2 cellular contexts compared by ENCODE assay signal in genomic region chr10:95276367-95277200, GRCh38.
TF ChIP-seq lines count a peak whose summit lies in the region.

No MANE protein-coding gene starts in this region.

TF ChIP-seq in GM23338, 12 proteins besides CTCF, POLR2A, EP300 and RAD21 (continued from another document):
- TF ChIP-seq JUNB (IDR thresholded peaks at IDR 0.05; ENCODE audit: unreplicated experiment), result no peak
- no peak for TF ChIP-seq STAT1 (IDR thresholded peaks at IDR 0.05; ENCODE audit: unreplicated experiment)
- TF ChIP-seq ZNF462 (CRISPR knock-in tag; IDR thresholded peaks at IDR 0.05), result no peak
- no peak for TF ChIP-seq NANOG (IDR thresholded peaks at IDR 0.05; ENCODE audit: borderline replicate concordance)
- TF ChIP-seq EZH2 (IDR thresholded peaks at IDR 0.05; ENCODE audit: low read depth, unreplicated experiment), result no peak
- TF ChIP-seq ETS1 (IDR thresholded peaks at IDR 0.05), result no peak
- TF ChIP-seq REST (IDR thresholded peaks at IDR 0.05; ENCODE audit: unreplicated experiment), result no peak
- no peak for TF ChIP-seq ZNF331 (CRISPR knock-in tag; IDR thresholded peaks at IDR 0.05; ENCODE audit: low read depth)
TF ChIP-seq in GM23338: peak in this region for 0.

TF ChIP-seq in K562, 482 proteins besides CTCF, POLR2A, EP300 and RAD21 (continued from another document):
- peak; percentile 12 for TF ChIP-seq ZFP36 (IDR thresholded peaks at IDR 0.05; ENCODE audit: low read depth, low read length, partially characterized antibody)
- TF ChIP-seq CREB3 (tag; conservative IDR thresholded peaks at IDR 0.05; ENCODE audit: low read depth), result no peak
- TF ChIP-seq NELFE (IDR thresholded peaks at IDR 0.05; ENCODE audit: insufficient read depth, insufficient read length), result no peak
- no peak for TF ChIP-seq SRSF9 (IDR thresholded peaks at IDR 0.05; ENCODE audit: borderline replicate concordance, low read depth, low read length)
- TF ChIP-seq CBX3 (IDR thresholded peaks at IDR 0.05; ENCODE audit: borderline replicate concordance in 1 of 2, low read length in 2 of 2), result no peak
- TF ChIP-seq DNMT1 (IDR thresholded peaks at IDR 0.05), result no peak
- TF ChIP-seq RBM34 (IDR thresholded peaks at IDR 0.05; ENCODE audit: borderline replicate concordance, insufficient read depth, low read length), result no peak
- TF ChIP-seq POLR3G (IDR thresholded peaks at IDR 0.05; ENCODE audit: extremely low read depth, insufficient read length, insufficient replicate concordance), result no peak
- TF ChIP-seq HMBOX1 (IDR thresholded peaks at IDR 0.05), result peak; percentile 88
- no peak for TF ChIP-seq JUND (IDR thresholded peaks at IDR 0.05; ENCODE audit: borderline replicate concordance, low read depth, low read length)
- TF ChIP-seq JUND (tag; IDR thresholded peaks at IDR 0.05; ENCODE audit: borderline replicate concordance, low read depth, low read length), result no peak
- peak; percentile 52 for TF ChIP-seq MEIS2 (IDR thresholded peaks at IDR 0.05; ENCODE audit: partially characterized antibody)
- TF ChIP-seq ETV5 (CRISPR knock-in tag; IDR thresholded peaks at IDR 0.05; ENCODE audit: low read depth), result no peak
- no peak for TF ChIP-seq DMBX1 (CRISPR knock-in tag; IDR thresholded peaks at IDR 0.05; ENCODE audit: borderline replicate concordance)
- no peak for TF ChIP-seq ELK1 (CRISPR knock-in tag; IDR thresholded peaks at IDR 0.05)
- TF ChIP-seq ASH1L (IDR thresholded peaks at IDR 0.05; ENCODE audit: borderline replicate concordance, low read depth, partially characterized antibody), result no peak
- no peak for TF ChIP-seq E2F6 (IDR thresholded peaks at IDR 0.05; ENCODE audit: borderline replicate concordance in 1 of 2, extremely low read depth in 1 of 2, insufficient read depth in 1 of 2, insufficient read length in 1 of 2, low read depth in 1 of 2, low read length in 1 of 2, poor library complexity in 1 of 2, severe bottlenecking in 1 of 2)
- TF ChIP-seq HNRNPK (IDR thresholded peaks at IDR 0.05; ENCODE audit: low read depth, low read length, poor library complexity, severe bottlenecking), result no peak
- peak; percentile 69 for TF ChIP-seq CBFA2T3 (IDR thresholded peaks at IDR 0.05)
- TF ChIP-seq THRA (IDR thresholded peaks at IDR 0.05), result no peak
- no peak for TF ChIP-seq CEBPB (tag; IDR thresholded peaks at IDR 0.05)
- no peak for TF ChIP-seq PBX2 (CRISPR knock-in tag; IDR thresholded peaks at IDR 0.05; ENCODE audit: low read depth)
- TF ChIP-seq PBX2 (tag; conservative IDR thresholded peaks at IDR 0.05; ENCODE audit: low read depth), result 0 out of 2 replicates have a peak, but pooled peaks have one; percentile 15
- no peak for TF ChIP-seq KLF10 (CRISPR knock-in tag; IDR thresholded peaks at IDR 0.05)
- TF ChIP-seq SIRT6 (IDR thresholded peaks at IDR 0.05; ENCODE audit: low read depth, low read length), result no peak
- peak; percentile 57 for TF ChIP-seq CBFA2T2 (conservative IDR thresholded peaks at IDR 0.05)
- TF ChIP-seq FOXP4 (CRISPR knock-in tag; IDR thresholded peaks at IDR 0.05; ENCODE audit: borderline replicate concordance), result no peak
- peak; percentile 50 for TF ChIP-seq TCF3 (CRISPR knock-in tag; IDR thresholded peaks at IDR 0.05)
- peak; percentile 60; the same call in 1 of the 2 replicates for TF ChIP-seq TFAP4 (CRISPR knock-in tag; IDR thresholded peaks at IDR 0.05; ENCODE audit: borderline replicate concordance)
- no peak for TF ChIP-seq SP2 (IDR thresholded peaks at IDR 0.05; ENCODE audit: extremely low read depth, low read depth, low read length, poor library complexity, severe bottlenecking)
- no peak for TF ChIP-seq THAP7 (CRISPR knock-in tag; IDR thresholded peaks at IDR 0.05)
- TF ChIP-seq USF1 (CRISPR knock-in tag; IDR thresholded peaks at IDR 0.05), result peak; percentile 16; the same call in 1 of the 2 replicates
- no peak for TF ChIP-seq ZNF445 (CRISPR knock-in tag; IDR thresholded peaks at IDR 0.05; ENCODE audit: low read depth)
- TF ChIP-seq TEAD4 (IDR thresholded peaks at IDR 0.05; ENCODE audit: low read length), result 0 out of 2 replicates have a peak, but pooled peaks have one; percentile 27
- no peak for TF ChIP-seq TEAD4 (CRISPR knock-in tag; IDR thresholded peaks at IDR 0.05; ENCODE audit: borderline replicate concordance)
